Comparison of ENCODE assay signal across 29 cellular contexts in the genomic region with DNA sequence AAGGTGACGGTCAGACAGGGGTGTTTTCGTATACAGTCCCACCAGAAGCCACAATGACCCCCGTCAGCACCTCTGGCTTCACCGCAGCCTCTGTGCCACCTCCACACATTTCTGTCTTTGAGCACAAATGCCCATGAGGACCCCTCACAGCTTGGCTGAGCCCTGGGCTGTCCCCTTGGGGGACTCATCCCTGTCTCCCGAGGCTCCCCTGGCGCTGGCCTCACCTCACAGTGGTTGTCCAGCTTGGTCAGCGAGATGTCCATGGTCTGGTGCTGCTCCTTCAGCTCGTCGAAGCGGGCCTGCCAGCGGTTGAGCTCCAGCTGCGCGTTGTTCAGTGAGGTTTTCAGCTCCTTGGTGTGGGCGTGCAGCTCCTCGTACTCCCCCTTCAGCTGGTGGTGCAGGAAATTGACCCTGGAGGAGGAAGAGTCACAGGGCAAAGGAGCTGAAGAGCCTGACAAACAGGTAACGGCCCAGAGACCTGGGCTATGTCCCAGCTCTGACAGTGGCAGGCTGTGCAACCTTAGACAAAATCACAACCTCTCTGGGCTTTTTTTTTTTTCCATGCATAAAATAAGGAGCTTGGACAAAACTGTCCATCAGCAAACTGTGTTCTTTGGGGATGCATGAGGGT. TPM values are rescaled to one million over a fixed set of nuclear protein-coding genes. Genes with fewer than 3 reads are reported as not detected.
DNase-seq lines count a peak whose midpoint lies in the region; ATAC-seq and TF ChIP-seq lines count a peak whose summit lies in the region.
"Had no signal": no experiment of that assay in that cellular context is flagged by ENCODE, and none has a peak within 500 bp of the region (broad histone marks: within the 10 kb centered on the region; RNA-seq: fewer than 3 reads in every experiment).

No MANE protein-coding gene starts in this region.

- peaks cover 81% of the 10 kb centered on the region for H3K36me3 Mint-ChIP-seq in activated naive CD4-positive, alpha-beta T cell treated with anti-CD3 and anti-CD28 coated beads, Interleukin-2, amount 10 ng/mL, durations not matched to agents 7 days and 5 days
- H3K36me3 Mint-ChIP-seq in T-helper 17 cell (ENCODE audit: low read depth), result peaks cover 15% of the 10 kb centered on the region
- H3K36me3 Mint-ChIP-seq in central memory CD8-positive, alpha-beta T cell (ENCODE audit: insufficient read depth), result peaks cover 88% of the 10 kb centered on the region
- peaks cover 16 to 80% (median 27%) of the 10 kb centered on the region in 3 donors for H3K36me3 Mint-ChIP-seq in immature natural killer cell

- peak overlapping the region; percentile 42 for H3K27ac Mint-ChIP-seq in activated naive CD4-positive, alpha-beta T cell treated with anti-CD3 and anti-CD28 coated beads, Interleukin-2, amount 10 ng/mL, durations not matched to agents 7 days and 5 days
- H3K27ac Mint-ChIP-seq in T-helper 17 cell, result peak overlapping the region; percentile 75
- H3K27ac Mint-ChIP-seq in central memory CD8-positive, alpha-beta T cell (ENCODE audit: low read depth), result peak overlapping the region; percentile 74
- H3K27ac Mint-ChIP-seq in immature natural killer cell, result peak overlapping the region in 3 of 6 donors; percentile 66 to 70 (median 67)
- H3K27ac Mint-ChIP-seq: T-helper 1 cell treated with Interleukin-12 subunit alpha and Interleukin-12 subunit beta and Interleukin-4 antibody, amounts not matched to agents 30 μg/mL and 1 μg/mL, for 36 hours had no signal

- H3K27ac ChIP-seq in breast epithelium, result no peak overlapping the region
- H3K27ac ChIP-seq: cardiac muscle cell, coronary artery, epithelial cell of prostate, SK-N-MC, transverse colon had no signal

- intact Hi-C loops in posterior vena cava (cut with DNase I), result no loop called here
- intact Hi-C loops in breast epithelium (cut with DNase I; ENCODE audit: low total_unique reads), result no loop called here

- peaks cover 8% of the 10 kb centered on the region for H3K4me1 Mint-ChIP-seq in activated naive CD4-positive, alpha-beta T cell treated with anti-CD3 and anti-CD28 coated beads, Interleukin-2, amount 10 ng/mL, durations not matched to agents 7 days and 5 days
- H3K4me1 Mint-ChIP-seq in T-helper 17 cell (peaks cover 17% of the 10 kb centered on the region), immature natural killer cell (peaks cover 20 to 27% of the 10 kb centered on the region in 2 donors)
- peaks cover 36% of the 10 kb centered on the region for H3K4me1 Mint-ChIP-seq in central memory CD8-positive, alpha-beta T cell

- no peaks in the 10 kb centered on the region for H3K36me3 ChIP-seq in breast epithelium
- H3K36me3 ChIP-seq: cardiac muscle cell had no signal

- ATAC-seq in T-helper 17 cell, result no peak
- no peak for ATAC-seq in central memory CD8-positive, alpha-beta T cell (replicated peaks; ENCODE audit: extremely low read depth, poor library complexity, severe bottlenecking)
- ATAC-seq: activated CD4-positive, CD25-positive, alpha-beta regulatory T cell treated with anti-CD3 and anti-CD28 coated beads, Interleukin-2, amount 50 U/mL, for 24 hours; left colon; PC-3; sciatic nerve had no signal

- CTCF ChIA-PET in activated naive CD4-positive, alpha-beta T cell treated with anti-CD3 and anti-CD28 coated beads, Interleukin-2, amount 10 ng/mL, durations not matched to agents 7 days and 5 days (lab: Charles Lee), result interaction anchor here (1.0 to 1.3 kb wide), 2 partner anchors 11 to 130 kb away, joined by 3 to 5 read pairs; no protein-coding TSS in a partner anchor

- no peak for TF ChIP-seq CTCF in breast epithelium (IDR thresholded peaks at IDR 0.05)

- H3K4me3 ChIP-seq in breast epithelium, result no peak overlapping the region
- H3K4me3 ChIP-seq: cardiac muscle cell, coronary artery, SK-N-MC, transverse colon had no signal

- no peaks in the 10 kb centered on the region for H3K4me1 ChIP-seq in breast epithelium
- H3K4me1 ChIP-seq: transverse colon had no signal

- H3K27me3 ChIP-seq in breast epithelium, result no peaks in the 10 kb centered on the region
- H3K27me3 ChIP-seq: transverse colon had no signal

- H3K9me3 ChIP-seq in T-helper 17 cell (ENCODE audit: control insufficient read depth, low read length, poor library complexity, severe bottlenecking), result no peaks in the 10 kb centered on the region
- H3K9me3 ChIP-seq in breast epithelium, result no peaks in the 10 kb centered on the region
- H3K9me3 ChIP-seq: transverse colon had no signal

- DNase-seq in activated naive CD4-positive, alpha-beta T cell treated with anti-CD3 and anti-CD28 coated beads, Interleukin-2, amount 10 ng/mL, durations not matched to agents 7 days and 5 days, result no peak
- no peak for DNase-seq in activated naive CD4-positive, alpha-beta T cell treated with Interleukin-2 at 50 U/mL for 16 hours
- no peak for DNase-seq in T-helper 17 cell
- no peak for DNase-seq in central memory CD8-positive, alpha-beta T cell (ENCODE audit: low spot score in 2 of 2)
- DNase-seq in posterior vena cava (ENCODE audit: low spot score), result peak; percentile 61
- DNase-seq in breast epithelium (ENCODE audit: low spot score in 2 of 2), result no peak
- DNase-seq in UCSD-AML1 (lab: John Stamatoyannopoulos, UW; ENCODE audit: unreplicated experiment), result no peak
- no peak for DNase-seq in immature natural killer cell
- DNase-seq: activated T-cell treated with anti-CD3 and anti-CD28 coated beads, Interleukin-2, amount 50 U/mL, for 1 hour; COR-L47; effector CD8-positive, alpha-beta T cell; H7; hippocampal formation; left colon; mammary epithelial cell; NCI-H1436; NCI-H226; NCI-H526 treated with DMSO at 0.1 percent for 48 hours; PC-3; stimulated activated CD4-positive, alpha-beta T cell treated with anti-CD3 and anti-CD28 coated beads, Interleukin-12 subunit alpha, Interleukin-12 subunit beta, amount 100 ng/mL, for 4 hours; stimulated activated CD4-positive, alpha-beta T cell treated with anti-CD3 and anti-CD28 coated beads, Interleukin-4, amount 100 ng/mL, for 1 hour; transverse colon had no signal

- H3K4me3 Mint-ChIP-seq in activated naive CD4-positive, alpha-beta T cell treated with anti-CD3 and anti-CD28 coated beads, Interleukin-2, amount 10 ng/mL, durations not matched to agents 7 days and 5 days, result no peak overlapping the region
- H3K4me3 Mint-ChIP-seq in T-helper 17 cell (peak overlapping the region; percentile 19), immature natural killer cell (peak overlapping the region in 1 of 5 donors; percentile 25)
- H3K4me3 Mint-ChIP-seq in central memory CD8-positive, alpha-beta T cell, result no peak overlapping the region
- H3K4me3 Mint-ChIP-seq: T-helper 1 cell treated with Interleukin-12 subunit alpha and Interleukin-12 subunit beta and Interleukin-4 antibody, amounts not matched to agents 30 μg/mL and 1 μg/mL, for 36 hours had no signal

- no peaks in the 10 kb centered on the region for H3K27me3 Mint-ChIP-seq in activated naive CD4-positive, alpha-beta T cell treated with anti-CD3 and anti-CD28 coated beads, Interleukin-2, amount 10 ng/mL, durations not matched to agents 7 days and 5 days
- H3K27me3 Mint-ChIP-seq in T-helper 17 cell (no peaks in the 10 kb centered on the region), immature natural killer cell (ENCODE audit: low read depth in 3 of 3) (peaks cover 11 to 71% (median 50%) of the 10 kb centered on the region in 3 donors)
- no peaks in the 10 kb centered on the region for H3K27me3 Mint-ChIP-seq in central memory CD8-positive, alpha-beta T cell

- no peaks in the 10 kb centered on the region for H3K9me3 Mint-ChIP-seq in activated naive CD4-positive, alpha-beta T cell treated with anti-CD3 and anti-CD28 coated beads, Interleukin-2, amount 10 ng/mL, durations not matched to agents 7 days and 5 days
- no peaks in the 10 kb centered on the region for H3K9me3 Mint-ChIP-seq in central memory CD8-positive, alpha-beta T cell
- no peaks in the 10 kb centered on the region for H3K9me3 Mint-ChIP-seq in immature natural killer cell
- H3K9me3 Mint-ChIP-seq: T-helper 1 cell treated with Interleukin-12 subunit alpha and Interleukin-12 subunit beta and Interleukin-4 antibody, amounts not matched to agents 30 μg/mL and 1 μg/mL, for 36 hours had no signal

- no peak for TF ChIP-seq POLR2A in breast epithelium (IDR thresholded peaks at IDR 0.05)

RNA-seq across cellular contexts. Expression of a gene that starts 52.7 kb away (rescaled TPM):
- 10 to 100 TPM in 1 of 2 donors, 1 to 10 TPM in 1; 7.6 to 12.4 TPM for total RNA-seq in T-helper 17 cell
- total RNA-seq in posterior vena cava, result 1 to 10 TPM; 3.2 to 6.4 TPM
- under 1 TPM; 0.32 to 0.66 (median 0.59) TPM for total RNA-seq in breast epithelium
- 10 to 100 TPM; 19.0 to 40.4 (median 22.4) TPM for polyA plus RNA-seq in immature natural killer cell
